ENCODE assay signal across 9 cellular contexts in genomic region chr17:43418441-43419374, GRCh38. TPM values are rescaled to one million over a fixed set of nuclear protein-coding genes. Genes with fewer than 3 reads are reported as not detected.
DNase-seq lines count a peak whose midpoint lies in the region; ATAC-seq and TF ChIP-seq lines count a peak whose summit lies in the region.
"Had no signal": no experiment of that assay in that cellular context is flagged by ENCODE, and none has a peak within 500 bp of the region (broad histone marks: within the 10 kb centered on the region; RNA-seq: fewer than 3 reads in every experiment).

No MANE protein-coding gene starts in this region.

- H3K27ac ChIP-seq in coronary artery (peak overlapping the region; percentile 62 to 89), muscle layer of colon (ENCODE audit: low read depth, low read length) (peak overlapping the region; percentile 87)

- no peaks in the 10 kb centered on the region for H3K27me3 ChIP-seq in muscle layer of colon (ENCODE audit: control insufficient read depth in 1 of 2, insufficient read depth in 2 of 2, low read length in 2 of 2)

- intact Hi-C loops in Right ventricle myocardium inferior (cut with DNase I), result no loop called here
- intact Hi-C loops in cardiac septum (cut with DNase I), result no loop called here

- no peak for TF ChIP-seq CTCF in coronary artery (IDR thresholded peaks at IDR 0.05)

- DNase-seq in Right ventricle myocardium inferior (ENCODE audit: missing footprints), result no peak
- DNase-seq in cardiac septum (ENCODE audit: low spot score), result no peak
- DNase-seq in NOMO-1 (lab: John Stamatoyannopoulos, UW; ENCODE audit: unreplicated experiment in 2 of 2), result peak; percentile 69 to 90
- DNase-seq in coronary artery (ENCODE audit: low spot score), result peak; percentile 82
- no peak for DNase-seq in activated CD8-positive, alpha-beta memory T cell treated with anti-CD3 and anti-CD28 coated beads for 24 hours
- DNase-seq in NCI-H187 (lab: John Stamatoyannopoulos, UW), result no peak
- DNase-seq: DND-41 had no signal

- peak overlapping the region; percentile 54 for H3K9ac ChIP-seq in muscle layer of colon (ENCODE audit: low read length)

- peak; percentile 65 for ATAC-seq in Right ventricle myocardium inferior
- no peak for ATAC-seq in GM18520 (IDR thresholded peaks at IDR 0.05; ENCODE audit: unreplicated experiment)

- H3K4me3 ChIP-seq in coronary artery (no peak overlapping the region), muscle layer of colon (ENCODE audit: low read depth in 1 of 2, low read length in 2 of 2) (no peak overlapping the region)

- H3K9me3 ChIP-seq in muscle layer of colon (ENCODE audit: low read length), result no peaks in the 10 kb centered on the region

- H3K36me3 ChIP-seq in muscle layer of colon (ENCODE audit: insufficient read depth, low read length), result no peaks in the 10 kb centered on the region

- peaks cover 38% of the 10 kb centered on the region for H3K4me1 ChIP-seq in muscle layer of colon (ENCODE audit: insufficient read depth, low read length)

RNA-seq across cellular contexts. Expression of gene ARL4D, which starts 19.9 kb away (rescaled TPM):
- 8.4 TPM for total RNA-seq in Right ventricle myocardium inferior
- 4.4 TPM for total RNA-seq in cardiac septum

Comparison
In these comparisons a context has a peak if more than half of its experiments do, and no peak if none do; other contexts are left out.
1. DNase-seq: peak in NOMO-1 (2 of 2) and coronary artery (single experiment); none in Right ventricle myocardium inferior (single experiment), cardiac septum (single experiment), activated CD8-positive, alpha-beta memory T cell treated with anti-CD3 and anti-CD28 coated beads for 24 hours (single experiment) and NCI-H187 (0 of 2).